ENCODE assay signal across 12 cellular contexts in genomic region chr14:65042731-65043372, GRCh38. TPM values are rescaled to one million over a fixed set of nuclear protein-coding genes. Genes with fewer than 3 reads are reported as not detected.
DNase-seq lines count a peak whose midpoint lies in the region; ATAC-seq and TF ChIP-seq lines count a peak whose summit lies in the region.
"Had no signal": no experiment of that assay in that cellular context is flagged by ENCODE, and none has a peak within 500 bp of the region (broad histone marks: within the 10 kb centered on the region; RNA-seq: fewer than 3 reads in every experiment).

No MANE protein-coding gene starts in this region.

- no peaks in the 10 kb centered on the region for H3K9me3 ChIP-seq in colonic mucosa

- H3K27ac Mint-ChIP-seq in GM23338: no peak overlapping the region
- peak overlapping the region in 4 of 6 donors; percentile 7 to 69 (median 37) for H3K27ac Mint-ChIP-seq in naive B cell
- H3K27ac Mint-ChIP-seq in Calu3 (ENCODE audit: unreplicated experiment): no peak overlapping the region
- H3K27ac Mint-ChIP-seq: activated naive CD8-positive, alpha-beta T cell treated with anti-CD3 and anti-CD28 coated beads, Interleukin-2, amount 50 U/mL, for 24 hours; neural progenitor cell had no signal

- no peaks in the 10 kb centered on the region for H3K9me3 Mint-ChIP-seq in GM23338
- H3K9me3 Mint-ChIP-seq in naive B cell: no peaks in the 10 kb centered on the region
- H3K9me3 Mint-ChIP-seq in Calu3 (ENCODE audit: low read depth, unreplicated experiment): no peaks in the 10 kb centered on the region
- H3K9me3 Mint-ChIP-seq: activated naive CD8-positive, alpha-beta T cell treated with anti-CD3 and anti-CD28 coated beads, Interleukin-2, amount 50 U/mL, for 24 hours; neural progenitor cell had no signal

- H3K79me2 ChIP-seq in GM23338 (replicated peaks; ENCODE audit: insufficient read depth): no peaks in the 10 kb centered on the region

- no peak overlapping the region for H3K4me2 ChIP-seq in GM23338
- H3K4me2 ChIP-seq: neural progenitor cell had no signal

- no peaks in the 10 kb centered on the region for H3F3A ChIP-seq in GM23338 (replicated peaks; ENCODE audit: low read depth)

- CTCF ChIA-PET in Calu3 (lab: Charles Lee): interaction anchor here (0.6 kb wide), 1 partner anchor 382 kb away, joined by 3 read pairs; no protein-coding TSS in a partner anchor

- H2AFZ ChIP-seq in GM23338: no peak overlapping the region
- H2AFZ ChIP-seq: neural progenitor cell had no signal

- BruUV-seq in Calu3 (replicated peaks; lab: Mats Ljungman, UMichigan): no TSS peak

- H3K36me3 Mint-ChIP-seq in GM23338 (ENCODE audit: low read depth) (peaks cover 17% of the 10 kb centered on the region; the same call in 2 of the 3 replicates), naive B cell (peaks cover 7 to 24% of the 10 kb centered on the region in 2 donors), Calu3 (ENCODE audit: insufficient read depth, unreplicated experiment) (peaks cover 4% of the 10 kb centered on the region)

- H3K4me3 Mint-ChIP-seq in GM23338: no peak overlapping the region
- peak overlapping the region in 3 of 8 donors; percentile 9 to 29 (median 26) for H3K4me3 Mint-ChIP-seq in naive B cell
- no peak overlapping the region for H3K4me3 Mint-ChIP-seq in Calu3 (ENCODE audit: low read depth, unreplicated experiment)
- H3K4me3 Mint-ChIP-seq: activated naive CD8-positive, alpha-beta T cell treated with anti-CD3 and anti-CD28 coated beads, Interleukin-2, amount 50 U/mL, for 24 hours; neural progenitor cell had no signal

- TF ChIP-seq CTCF in GM12865 (IDR thresholded peaks at IDR 0.05; ENCODE audit: insufficient read depth, low read depth, low read length, missing control alignments) (no peak), GM23338 (conservative IDR thresholded peaks at IDR 0.05; ENCODE audit: low read depth in 2 of 2) (no peak), Calu3 (IDR thresholded peaks at IDR 0.05; ENCODE audit: unreplicated experiment) (no peak), colonic mucosa (IDR thresholded peaks at IDR 0.05) (no peak)

- 0 out of 2 replicates have a peak, but pooled peaks cover 6% of the 10 kb centered on the region for H4K20me1 ChIP-seq in GM23338 (replicated peaks; ENCODE audit: insufficient read depth)

- H3K4me1 ChIP-seq in GM23338 (ENCODE audit: insufficient read depth) (peaks cover 8% of the 10 kb centered on the region; the same call in 1 of the 2 replicates), colonic mucosa (peaks cover 5% of the 10 kb centered on the region)
- H3K4me1 ChIP-seq: neural progenitor cell had no signal

- intact Hi-C loops in Calu3 (cut with micrococcal nuclease; ENCODE audit: unreplicated experiment): no loop called here
- intact Hi-C loops in colonic mucosa (cut with DNase I): no loop called here

- H3K36me3 ChIP-seq in GM23338 (ENCODE audit: insufficient read depth) (no peaks in the 10 kb centered on the region), colonic mucosa (no peaks in the 10 kb centered on the region)
- H3K36me3 ChIP-seq: neural progenitor cell had no signal

- H3K27ac ChIP-seq in GM23338 (ENCODE audit: low read depth) (0 out of 2 replicates have a peak overlapping the region, but pooled peaks have one; percentile 9), colonic mucosa (no peak overlapping the region)
- H3K27ac ChIP-seq: neural progenitor cell had no signal

- H3K27me3 ChIP-seq in GM23338 (ENCODE audit: insufficient read depth): no peaks in the 10 kb centered on the region
- H3K27me3 ChIP-seq in colonic mucosa: no peaks in the 10 kb centered on the region
- H3K27me3 ChIP-seq: neural progenitor cell had no signal

- peaks cover 6% of the 10 kb centered on the region; the same call in 2 of the 3 replicates for H3K4me1 Mint-ChIP-seq in GM23338
- peaks cover 11 to 12% (median 12%) of the 10 kb centered on the region in 3 donors for H3K4me1 Mint-ChIP-seq in naive B cell
- no peaks in the 10 kb centered on the region for H3K4me1 Mint-ChIP-seq in Calu3 (ENCODE audit: low read depth, unreplicated experiment)
- H3K4me1 Mint-ChIP-seq: neural progenitor cell had no signal

- peak; percentile 51 for DNase-seq in GM12865 (ENCODE audit: low read depth)
- no peak for DNase-seq in GM23338 (ENCODE audit: low spot score)
- DNase-seq in NOMO-1 (lab: John Stamatoyannopoulos, UW; ENCODE audit: unreplicated experiment in 2 of 2): peak; percentile 88 to 90
- peak; percentile 36 for DNase-seq in naive B cell
- DNase-seq in Calu3: no peak
- DNase-seq in colonic mucosa: no peak
- DNase-seq: activated CD4-positive, alpha-beta T cell treated with anti-CD3 and anti-CD28 coated beads for 48 hours; activated naive CD8-positive, alpha-beta T cell treated with anti-CD3 and anti-CD28 coated beads, Interleukin-2, amount 50 U/mL, for 24 hours; NCI-H1694 had no signal

- H3K9ac ChIP-seq in colonic mucosa (ENCODE audit: low read depth in 2 of 2, low read length in 2 of 2): no peak overlapping the region
- H3K9ac ChIP-seq: neural progenitor cell had no signal

- H3K4me3 ChIP-seq in GM12865 (ENCODE audit: low read depth, low read length) (no peak overlapping the region), GM23338 (no peak overlapping the region), colonic mucosa (no peak overlapping the region)
- H3K4me3 ChIP-seq: neural progenitor cell had no signal

- no peaks in the 10 kb centered on the region for H3K9me2 ChIP-seq in GM23338 (ENCODE audit: insufficient read depth)

- H3K27me3 Mint-ChIP-seq in GM23338 (ENCODE audit: insufficient read depth, low read depth, poor library complexity) (peaks cover 1% of the 10 kb centered on the region), naive B cell (no peaks in the 10 kb centered on the region), Calu3 (ENCODE audit: unreplicated experiment) (no peaks in the 10 kb centered on the region)
- H3K27me3 Mint-ChIP-seq: activated naive CD8-positive, alpha-beta T cell treated with anti-CD3 and anti-CD28 coated beads, Interleukin-2, amount 50 U/mL, for 24 hours had no signal

- ATAC-seq in GM23338 (no peak), naive B cell (ENCODE audit: low read depth in 2 of 2) (peak; percentile 97), HG03460 (IDR thresholded peaks at IDR 0.05; ENCODE audit: unreplicated experiment) (no peak), HG03097 (IDR thresholded peaks at IDR 0.05; ENCODE audit: low FRiP score, unreplicated experiment) (no peak)
- ATAC-seq: activated naive CD8-positive, alpha-beta T cell treated with anti-CD3 and anti-CD28 coated beads, Interleukin-2, amount 50 U/mL, for 24 hours had no signal

TF ChIP-seq in GM23338, 12 proteins besides CTCF, POLR2A, EP300 and RAD21:
- no peak for TF ChIP-seq ZNF331 (CRISPR knock-in tag; IDR thresholded peaks at IDR 0.05; ENCODE audit: low read depth)
- no peak for TF ChIP-seq POLR2AphosphoS5 (IDR thresholded peaks at IDR 0.05; ENCODE audit: low read depth)
- TF ChIP-seq NANOG (IDR thresholded peaks at IDR 0.05; ENCODE audit: borderline replicate concordance): no peak
- TF ChIP-seq EZH2 (IDR thresholded peaks at IDR 0.05; ENCODE audit: low read depth, unreplicated experiment): no peak
- TF ChIP-seq EZH2phosphoT487 (IDR thresholded peaks at IDR 0.05; ENCODE audit: unreplicated experiment): no peak
- TF ChIP-seq ETS1 (IDR thresholded peaks at IDR 0.05): no peak

RNA-seq across cellular contexts. Expression of gene FNTB, which starts 56.2 kb away (rescaled TPM):
- total RNA-seq in GM23338 (2014; rRNA removed; shearing (Covaris generic)): 10.7 and 12.5 TPM in 2 replicates
- 7.8 and 8.6 TPM in 2 replicates for polyA plus RNA-seq in GM23338 (2016; fragmentation: Nextera tagmentation; extraction: Ambion mirVana)
- polyA plus RNA-seq in naive B cell (ENCODE audit: low read depth in 6 of 6): 1 to 10 TPM; 1.6 to 3.6 (median 2.3) TPM
- 15.0 and 17.6 TPM in 2 replicates for total RNA-seq in Calu3 (2022)
- 10 to 100 TPM; 12.1 to 20.7 TPM for total RNA-seq in colonic mucosa

RNA-seq across cellular contexts. Expression of gene MAX, which starts 59.5 kb away (rescaled TPM):
- 25.0 and 31.8 TPM in 2 replicates for total RNA-seq in GM23338 (2014; rRNA removed; shearing (Covaris generic))
- polyA plus RNA-seq in GM23338 (2016; fragmentation: Nextera tagmentation; extraction: Ambion mirVana) (27.7 and 31.8 TPM in 2 replicates), naive B cell (ENCODE audit: low read depth in 6 of 6) (100 to 1,000 TPM; 115 to 137 (median 125) TPM)
- total RNA-seq in Calu3 (2022) (83.6 and 85.2 TPM in 2 replicates), colonic mucosa (100 to 1,000 TPM in 1 of 2 donors, 10 to 100 TPM in 1; 91.1 to 107 TPM)

Comparison
In these comparisons a context has a peak if more than half of its experiments do, and no peak if none do; other contexts are left out.
1. DNase-seq: peak in GM12865 (single experiment), NOMO-1 (2 of 2) and naive B cell (single experiment); none in GM23338 (single experiment), Calu3 (single experiment) and colonic mucosa (single experiment).
2. ATAC-seq: peak in naive B cell (2 of 2); none in GM23338 (single experiment), HG03460 (single experiment) and HG03097 (single experiment).
3. H3K27ac Mint-ChIP-seq: peak in naive B cell (4 of 6); none in GM23338 (single experiment) and Calu3 (single experiment).